In genomic region chr19:42658148-42658547, GRCh38 we compare ENCODE assay signal across 21 cellular contexts.
A peak's percentile ranks its signal among the peaks of the same experiment; 100 is the strongest.
DNase-seq lines count a peak whose midpoint lies in the region; ATAC-seq and TF ChIP-seq lines count a peak whose summit lies in the region.
"Had no signal": no experiment of that assay in that cellular context is flagged by ENCODE, and none has a peak within 500 bp of the region (broad histone marks: within the 10 kb centered on the region; RNA-seq: fewer than 3 reads in every experiment).

No MANE protein-coding gene starts in this region.

- H3K9me3 Mint-ChIP-seq in stimulated activated naive CD8-positive, alpha-beta T cell treated with anti-CD3 and anti-CD28 coated beads, Interleukin-15, amount 100 ng/mL, for 72 hours: peaks cover 0 to 8% of the 10 kb centered on the region in 2 donors
- H3K9me3 Mint-ChIP-seq in stimulated activated effector memory CD8-positive, alpha-beta T cell treated with anti-CD3 and anti-CD28 coated beads, Interleukin-12 subunit alpha, Interleukin-12 subunit beta, amount 100 ng/mL, for 72 hours: peaks cover 6% of the 10 kb centered on the region

- ATAC-seq in stimulated activated naive CD8-positive, alpha-beta T cell treated with anti-CD3 and anti-CD28 coated beads, Interleukin-15, amount 100 ng/mL, for 72 hours: peak; percentile 71
- no peak for ATAC-seq in stimulated activated naive CD8-positive, alpha-beta T cell treated with anti-CD3 and anti-CD28 coated beads, Interleukin-15, Interleukin-2, amounts not matched to agents 100 U/mL and 50 U/mL, for 24 hours
- peak; percentile 33 for ATAC-seq in stimulated activated effector memory CD8-positive, alpha-beta T cell treated with anti-CD3 and anti-CD28 coated beads, Interleukin-12 subunit alpha, Interleukin-12 subunit beta, amount 100 ng/mL, for 72 hours
- ATAC-seq in GM21825 (IDR thresholded peaks at IDR 0.05; ENCODE audit: unreplicated experiment) (no peak), GM21360 (IDR thresholded peaks at IDR 0.05; ENCODE audit: unreplicated experiment) (no peak)
- ATAC-seq: K562 had no signal

- no peaks in the 10 kb centered on the region for H3K36me3 Mint-ChIP-seq in stimulated activated effector memory CD8-positive, alpha-beta T cell treated with anti-CD3 and anti-CD28 coated beads, Interleukin-12 subunit alpha, Interleukin-12 subunit beta, amount 100 ng/mL, for 72 hours
- H3K36me3 Mint-ChIP-seq: CD8-positive, alpha-beta memory T cell had no signal

- no peak overlapping the region for H3K27ac Mint-ChIP-seq in stimulated activated naive CD8-positive, alpha-beta T cell treated with anti-CD3 and anti-CD28 coated beads, Interleukin-15, amount 100 ng/mL, for 72 hours
- no peak overlapping the region for H3K27ac Mint-ChIP-seq in stimulated activated effector memory CD8-positive, alpha-beta T cell treated with anti-CD3 and anti-CD28 coated beads, Interleukin-12 subunit alpha, Interleukin-12 subunit beta, amount 100 ng/mL, for 72 hours
- H3K27ac Mint-ChIP-seq: CD8-positive, alpha-beta memory T cell; H9 had no signal

- no peak overlapping the region for H3K4me3 ChIP-seq in fibroblast of the aortic adventitia (ENCODE audit: low read depth, low read length)
- H3K4me3 ChIP-seq: K562, SK-N-MC had no signal

- no peaks in the 10 kb centered on the region for H3K4me1 Mint-ChIP-seq in stimulated activated naive CD8-positive, alpha-beta T cell treated with anti-CD3 and anti-CD28 coated beads, Interleukin-15, amount 100 ng/mL, for 72 hours
- no peaks in the 10 kb centered on the region for H3K4me1 Mint-ChIP-seq in stimulated activated effector memory CD8-positive, alpha-beta T cell treated with anti-CD3 and anti-CD28 coated beads, Interleukin-12 subunit alpha, Interleukin-12 subunit beta, amount 100 ng/mL, for 72 hours
- H3K4me1 Mint-ChIP-seq: CD8-positive, alpha-beta memory T cell; H9 had no signal

- DNase-seq in stimulated activated naive CD8-positive, alpha-beta T cell treated with anti-CD3 and anti-CD28 coated beads, Interleukin-15, amount 100 ng/mL, for 72 hours: no peak
- DNase-seq in stimulated activated naive CD8-positive, alpha-beta T cell treated with anti-CD3 and anti-CD28 coated beads, Interleukin-15, Interleukin-2, amounts not matched to agents 100 U/mL and 50 U/mL, for 24 hours: no peak
- peak; percentile 84 for DNase-seq in dermis blood vessel endothelial cell
- peak; percentile 28 for DNase-seq in fibroblast of the aortic adventitia (ENCODE audit: low read depth)
- DNase-seq in stimulated activated effector memory CD8-positive, alpha-beta T cell treated with anti-CD3 and anti-CD28 coated beads, Interleukin-12 subunit alpha, Interleukin-12 subunit beta, amount 100 ng/mL, for 72 hours (ENCODE audit: low spot score in 2 of 2): no peak
- DNase-seq in stimulated activated CD4-positive, alpha-beta T cell treated with anti-CD3 and anti-CD28 coated beads, Interleukin-4, amount 100 ng/mL, for 1 hour: no peak
- DNase-seq: C1 segment of cervical spinal cord; CD8-positive, alpha-beta memory T cell; DMS53; H9; MV-4-11; NCI-H187; NCI-H2107; NCI-H510A; NCI-H748 treated with DMSO at 0.1 percent for 48 hours; NK-92 treated with Interleukin-12 subunit alpha and Interleukin-12 subunit beta, amount 100 ng/mL, for 24 hours; Right ventricle myocardium superior had no signal

- H3K27me3 Mint-ChIP-seq in stimulated activated naive CD8-positive, alpha-beta T cell treated with anti-CD3 and anti-CD28 coated beads, Interleukin-15, amount 100 ng/mL, for 72 hours: peaks cover 15% of the 10 kb centered on the region

- H3K4me3 Mint-ChIP-seq in stimulated activated naive CD8-positive, alpha-beta T cell treated with anti-CD3 and anti-CD28 coated beads, Interleukin-15, amount 100 ng/mL, for 72 hours: no peak overlapping the region
- no peak overlapping the region for H3K4me3 Mint-ChIP-seq in stimulated activated effector memory CD8-positive, alpha-beta T cell treated with anti-CD3 and anti-CD28 coated beads, Interleukin-12 subunit alpha, Interleukin-12 subunit beta, amount 100 ng/mL, for 72 hours
- H3K4me3 Mint-ChIP-seq: CD8-positive, alpha-beta memory T cell; H9 had no signal

- no peak for TF ChIP-seq CTCF in fibroblast of the aortic adventitia (IDR thresholded peaks at IDR 0.05; ENCODE audit: insufficient read depth, low read length)

Comparison
In these comparisons a context has a peak if more than half of its experiments do, and no peak if none do; other contexts are left out.
1. ATAC-seq: peak in stimulated activated naive CD8-positive, alpha-beta T cell treated with anti-CD3 and anti-CD28 coated beads, Interleukin-15, amount 100 ng/mL, for 72 hours (single experiment) and stimulated activated effector memory CD8-positive, alpha-beta T cell treated with anti-CD3 and anti-CD28 coated beads, Interleukin-12 subunit alpha, Interleukin-12 subunit beta, amount 100 ng/mL, for 72 hours (single experiment); none in stimulated activated naive CD8-positive, alpha-beta T cell treated with anti-CD3 and anti-CD28 coated beads, Interleukin-15, Interleukin-2, amounts not matched to agents 100 U/mL and 50 U/mL, for 24 hours (single experiment), GM21825 (single experiment) and GM21360 (single experiment).
2. DNase-seq: peak in dermis blood vessel endothelial cell (single experiment) and fibroblast of the aortic adventitia (single experiment); none in stimulated activated naive CD8-positive, alpha-beta T cell treated with anti-CD3 and anti-CD28 coated beads, Interleukin-15, amount 100 ng/mL, for 72 hours (0 of 2), stimulated activated naive CD8-positive, alpha-beta T cell treated with anti-CD3 and anti-CD28 coated beads, Interleukin-15, Interleukin-2, amounts not matched to agents 100 U/mL and 50 U/mL, for 24 hours (single experiment), stimulated activated effector memory CD8-positive, alpha-beta T cell treated with anti-CD3 and anti-CD28 coated beads, Interleukin-12 subunit alpha, Interleukin-12 subunit beta, amount 100 ng/mL, for 72 hours (0 of 2) and stimulated activated CD4-positive, alpha-beta T cell treated with anti-CD3 and anti-CD28 coated beads, Interleukin-4, amount 100 ng/mL, for 1 hour (single experiment).